Comparison of ENCODE assay signal across 35 cellular contexts in the genomic region with DNA sequence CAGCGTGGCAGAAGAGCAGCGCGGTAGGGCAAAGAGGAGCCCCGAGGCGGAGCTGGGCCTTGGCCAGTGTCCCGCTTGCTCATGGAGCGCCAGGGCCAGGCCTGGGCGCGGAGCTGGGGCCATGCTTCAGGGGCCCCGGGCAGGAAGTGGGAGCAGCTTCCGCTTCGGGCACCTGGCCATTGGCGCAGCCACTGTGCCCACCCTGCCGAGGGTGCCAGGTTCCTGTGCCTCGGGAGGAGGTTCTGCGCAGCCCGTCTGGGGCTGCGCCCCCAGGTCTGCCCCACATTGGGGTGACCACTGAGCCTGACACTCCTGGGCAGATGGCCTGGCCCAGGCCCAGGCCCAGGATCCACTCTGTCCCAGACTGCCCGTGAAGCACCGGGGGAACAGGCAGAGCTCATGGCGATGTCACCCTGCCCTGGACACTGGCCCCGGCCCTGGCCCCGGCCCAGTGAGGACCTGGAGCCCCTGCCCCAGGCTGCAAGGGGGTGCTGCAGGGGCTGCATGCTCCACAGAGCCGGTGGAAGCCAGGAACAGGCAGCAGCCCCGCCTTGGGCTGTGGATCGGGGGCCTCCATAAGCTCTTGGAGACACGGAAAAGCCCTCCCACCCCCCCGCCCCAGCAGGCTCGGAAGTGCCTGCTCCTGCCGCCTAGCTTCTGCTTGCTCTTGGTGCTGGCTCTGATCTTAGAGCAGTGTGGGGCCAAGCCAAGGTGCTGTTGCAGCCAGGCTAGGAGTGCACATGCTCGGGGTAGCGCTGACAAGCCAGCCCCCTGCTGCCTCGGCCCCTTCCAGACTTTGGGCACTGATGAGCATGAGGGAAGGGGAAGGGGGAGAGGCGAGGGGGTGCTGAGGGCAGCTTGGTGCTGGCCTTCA. TPM values are rescaled to one million over a fixed set of nuclear protein-coding genes. Genes with fewer than 3 reads are reported as not detected.
DNase-seq lines count a peak whose midpoint lies in the region; ATAC-seq, FAIRE-seq and TF ChIP-seq lines count a peak whose summit lies in the region.
"Had no signal": no experiment of that assay in that cellular context is flagged by ENCODE, and none has a peak within 500 bp of the region (broad histone marks: within the 10 kb centered on the region; RNA-seq: fewer than 3 reads in every experiment).

No MANE protein-coding gene starts in this region.

- no peak for TF ChIP-seq RAD21 in HepG2 (CRISPR knock-in tag; IDR thresholded peaks at IDR 0.05)

- no peaks in the 10 kb centered on the region for H3K36me3 ChIP-seq in HepG2 (replicated peaks in 1 of 2; ENCODE audit: control insufficient read depth in 1 of 2, insufficient read depth in 2 of 2, low read length in 2 of 2)
- H3K36me3 ChIP-seq: adrenal gland; BLaER1 treated with 17β-estradiol and CSF1 and Interleukin-3, amounts not matched to agents 10 nM and 100 nM; heart right ventricle; ovary had no signal

- H3K4me1 Mint-ChIP-seq in activated CD4-positive, alpha-beta memory T cell treated with anti-CD3 and anti-CD28 coated beads for 36 hours (ENCODE audit: low read depth), result peaks cover 32% of the 10 kb centered on the region
- peaks cover 38% of the 10 kb centered on the region for H3K4me1 Mint-ChIP-seq in activated CD4-positive, alpha-beta memory T cell treated with anti-CD3 and anti-CD28 coated beads, Interleukin-2, amount 10 ng/mL, durations not matched to agents 7 days and 5 days
- H3K4me1 Mint-ChIP-seq in CD4-positive, alpha-beta T cell (ENCODE audit: low read depth), result peaks cover 62% of the 10 kb centered on the region
- H3K4me1 Mint-ChIP-seq in activated CD8-positive, alpha-beta T cell treated with anti-CD3 and anti-CD28 coated beads for 36 hours (ENCODE audit: low read depth), result peaks cover 45% of the 10 kb centered on the region

- no peaks in the 10 kb centered on the region for H3K27me3 Mint-ChIP-seq in activated CD4-positive, alpha-beta memory T cell treated with anti-CD3 and anti-CD28 coated beads for 36 hours
- H3K27me3 Mint-ChIP-seq in activated CD4-positive, alpha-beta memory T cell treated with anti-CD3 and anti-CD28 coated beads, Interleukin-2, amount 10 ng/mL, durations not matched to agents 7 days and 5 days, result no peaks in the 10 kb centered on the region
- no peaks in the 10 kb centered on the region for H3K27me3 Mint-ChIP-seq in CD4-positive, alpha-beta T cell
- no peaks in the 10 kb centered on the region for H3K27me3 Mint-ChIP-seq in activated CD8-positive, alpha-beta T cell treated with anti-CD3 and anti-CD28 coated beads for 36 hours
- H3K27me3 Mint-ChIP-seq: central memory CD8-positive, alpha-beta T cell had no signal

- no peaks in the 10 kb centered on the region for H3K9me3 ChIP-seq in CD4-positive, alpha-beta T cell (ENCODE audit: control insufficient read depth, low read length)
- no peaks in the 10 kb centered on the region for H3K9me3 ChIP-seq in HepG2 (ENCODE audit: low read length)
- H3K9me3 ChIP-seq: adrenal gland, heart right ventricle, mucosa of descending colon, ovary, testis had no signal

- no peak for TF ChIP-seq CTCF in CD4-positive, alpha-beta T cell (IDR thresholded peaks at IDR 0.05)
- no peak for TF ChIP-seq CTCF in activated CD8-positive, alpha-beta T cell treated with anti-CD3 and anti-CD28 coated beads for 36 hours (IDR thresholded peaks at IDR 0.05)
- TF ChIP-seq CTCF in HepG2 (CRISPR knock-in tag; IDR thresholded peaks at IDR 0.05), result peak; percentile 37

- no peaks in the 10 kb centered on the region for H3K9me3 Mint-ChIP-seq in activated CD4-positive, alpha-beta memory T cell treated with anti-CD3 and anti-CD28 coated beads for 36 hours
- no peaks in the 10 kb centered on the region for H3K9me3 Mint-ChIP-seq in activated CD4-positive, alpha-beta memory T cell treated with anti-CD3 and anti-CD28 coated beads, Interleukin-2, amount 10 ng/mL, durations not matched to agents 7 days and 5 days
- no peaks in the 10 kb centered on the region for H3K9me3 Mint-ChIP-seq in CD4-positive, alpha-beta T cell
- H3K9me3 Mint-ChIP-seq in activated CD8-positive, alpha-beta T cell treated with anti-CD3 and anti-CD28 coated beads for 36 hours, result no peaks in the 10 kb centered on the region
- H3K9me3 Mint-ChIP-seq: central memory CD8-positive, alpha-beta T cell; nephron progenitor cell had no signal

- POLR2A ChIA-PET in activated CD4-positive, alpha-beta memory T cell treated with anti-CD3 and anti-CD28 coated beads for 36 hours (lab: Charles Lee), result interaction anchor here (0.6 kb wide), 2 partner anchors 39 to 204 kb away, joined by 3 read pairs; no protein-coding TSS in a partner anchor
- POLR2A ChIA-PET in activated CD4-positive, alpha-beta memory T cell treated with anti-CD3 and anti-CD28 coated beads, Interleukin-2, amount 10 ng/mL, durations not matched to agents 7 days and 5 days (lab: Charles Lee), result interaction anchor here (1.0 to 21.2 kb wide), 5 partner anchors 31 to 177 kb away, joined by 3 to 1244 read pairs (median 4); a partner anchor contains a TSS
- POLR2A ChIA-PET in CD4-positive, alpha-beta T cell (lab: Charles Lee), result interaction anchor here (0.9 to 10.1 kb wide), 6 partner anchors 14 to 93 kb away, joined by 5 to 152 read pairs (median 64); a partner anchor contains a TSS
- POLR2A ChIA-PET in activated CD8-positive, alpha-beta T cell treated with anti-CD3 and anti-CD28 coated beads for 36 hours (lab: Charles Lee), result interaction anchor here (0.7 to 21.1 kb wide), 5 partner anchors 10 to 87 kb away, joined by 3 to 700 read pairs (median 5); a partner anchor contains a TSS
- POLR2A ChIA-PET in HepG2 (lab: Yijun Ruan, JAX), result interaction anchor here (1.2 to 1.4 kb wide), 4 partner anchors 44 to 105 kb away, joined by 3 to 6 read pairs (median 4); a partner anchor contains a TSS

- CTCF ChIA-PET in activated CD4-positive, alpha-beta memory T cell treated with anti-CD3 and anti-CD28 coated beads for 36 hours (lab: Charles Lee), result interaction anchor here (0.6 to 9.3 kb wide), 3 partner anchors 103 to 1311 kb away, joined by 3 to 114 read pairs (median 4); no protein-coding TSS in a partner anchor
- CTCF ChIA-PET in activated CD4-positive, alpha-beta memory T cell treated with anti-CD3 and anti-CD28 coated beads, Interleukin-2, amount 10 ng/mL, durations not matched to agents 7 days and 5 days (lab: Charles Lee), result interaction anchor here (1.2 to 5.8 kb wide), 3 partner anchors 33 to 163 kb away, joined by 3 to 47 read pairs (median 5); a partner anchor contains a TSS
- CTCF ChIA-PET in CD4-positive, alpha-beta T cell (lab: Charles Lee), result interaction anchor here (1.4 to 2.3 kb wide), 3 partner anchors 56 to 102 kb away, joined by 6 to 10 read pairs (median 9); no protein-coding TSS in a partner anchor
- CTCF ChIA-PET in activated CD8-positive, alpha-beta T cell treated with anti-CD3 and anti-CD28 coated beads for 36 hours (lab: Charles Lee), result interaction anchor here (0.7 to 9.0 kb wide), 8 partner anchors 8 to 102 kb away, joined by 3 to 95 read pairs (median 8); a partner anchor contains a TSS
- CTCF ChIA-PET in HepG2 (lab: Yijun Ruan, JAX; ENCODE audit: low intra/inter-chr PET ratio, low total read pairs), result no interaction called here

- no TSS peak for BruUV-seq in HepG2 (replicated peaks; lab: Mats Ljungman, UMichigan)

- ATAC-seq in CD4-positive, alpha-beta T cell (ENCODE audit: poor library complexity), result no peak
- no peak for ATAC-seq in activated CD8-positive, alpha-beta T cell treated with anti-CD3 and anti-CD28 coated beads for 36 hours
- peak; percentile 76 for ATAC-seq in HepG2
- no peak for ATAC-seq in GM18505 (IDR thresholded peaks at IDR 0.05; ENCODE audit: unreplicated experiment)
- ATAC-seq in HG03139 (IDR thresholded peaks at IDR 0.05; ENCODE audit: unreplicated experiment), result no peak
- ATAC-seq: mucosa of descending colon had no signal

- H3K27ac ChIP-seq in CD4-positive, alpha-beta T cell (ENCODE audit: low read depth, low read length), result peak overlapping the region; percentile 44
- H3K27ac ChIP-seq in HepG2 (ENCODE audit: extremely low read length, insufficient read depth, low read length), result no peak overlapping the region
- H3K27ac ChIP-seq: 22Rv1; adrenal gland; BLaER1 treated with 17β-estradiol and CSF1 and Interleukin-3, amounts not matched to agents 10 nM and 100 nM; heart right ventricle; ovary; testis had no signal

- peaks cover 46% of the 10 kb centered on the region for H3K4me1 ChIP-seq in HepG2 (ENCODE audit: insufficient read depth, low read length)
- H3K4me1 ChIP-seq: adrenal gland had no signal

- DNase-seq in activated CD4-positive, alpha-beta memory T cell treated with anti-CD3 and anti-CD28 coated beads for 36 hours, result no peak
- DNase-seq in activated CD4-positive, alpha-beta memory T cell treated with anti-CD3 and anti-CD28 coated beads, Interleukin-2, amount 10 ng/mL, durations not matched to agents 7 days and 5 days, result no peak
- DNase-seq in CD4-positive, alpha-beta T cell, result no peak
- no peak for DNase-seq in activated CD8-positive, alpha-beta T cell treated with anti-CD3 and anti-CD28 coated beads for 36 hours
- DNase-seq in HepG2 (ENCODE audit: low spot score) (no peak), superior temporal gyrus (ENCODE audit: extremely low spot score) (no peak)
- DNase-seq: activated CD4-positive, alpha-beta T cell treated with anti-CD3 and anti-CD28 coated beads, Interleukin-2, amount 50 U/mL, for 48 hours; activated effector memory CD4-positive, alpha-beta T cell treated with Interleukin-2 at 50 U/mL for 16 hours; adrenal gland; dermis blood vessel endothelial cell; heart right ventricle; KBM-7; kidney glomerular epithelial cell; mucosa of descending colon; NCI-H1092 treated with DMSO at 0.1 percent for 48 hours; NCI-H1694 treated with DMSO at 0.1 percent for 48 hours; NCI-H2171 treated with DMSO at 0.1 percent for 48 hours; NCI-H524 treated with DMSO at 0.1 percent for 48 hours; nephron progenitor cell; ovary; small intestine; stimulated activated naive CD4-positive, alpha-beta T cell; T-helper 1 cell; testis had no signal

- H3K27ac Mint-ChIP-seq in activated CD4-positive, alpha-beta memory T cell treated with anti-CD3 and anti-CD28 coated beads for 36 hours, result peak overlapping the region; percentile 21
- H3K27ac Mint-ChIP-seq in activated CD4-positive, alpha-beta memory T cell treated with anti-CD3 and anti-CD28 coated beads, Interleukin-2, amount 10 ng/mL, durations not matched to agents 7 days and 5 days, result no peak overlapping the region
- H3K27ac Mint-ChIP-seq in CD4-positive, alpha-beta T cell, result peak overlapping the region; percentile 92
- peak overlapping the region; percentile 90 for H3K27ac Mint-ChIP-seq in activated CD8-positive, alpha-beta T cell treated with anti-CD3 and anti-CD28 coated beads for 36 hours
- H3K27ac Mint-ChIP-seq: nephron progenitor cell had no signal

- no peak overlapping the region for H3K4me3 Mint-ChIP-seq in activated CD4-positive, alpha-beta memory T cell treated with anti-CD3 and anti-CD28 coated beads for 36 hours
- H3K4me3 Mint-ChIP-seq in activated CD4-positive, alpha-beta memory T cell treated with anti-CD3 and anti-CD28 coated beads, Interleukin-2, amount 10 ng/mL, durations not matched to agents 7 days and 5 days, result no peak overlapping the region
- no peak overlapping the region for H3K4me3 Mint-ChIP-seq in CD4-positive, alpha-beta T cell
- no peak overlapping the region for H3K4me3 Mint-ChIP-seq in activated CD8-positive, alpha-beta T cell treated with anti-CD3 and anti-CD28 coated beads for 36 hours
- H3K4me3 Mint-ChIP-seq: central memory CD8-positive, alpha-beta T cell; nephron progenitor cell had no signal

- H3K79me2 ChIP-seq in HepG2 (ENCODE audit: insufficient read depth, low read length), result no peaks in the 10 kb centered on the region

- intact Hi-C loops in activated CD4-positive, alpha-beta memory T cell treated with anti-CD3 and anti-CD28 coated beads for 36 hours (cut with micrococcal nuclease), result no loop called here
- intact Hi-C loops in CD4-positive, alpha-beta T cell (cut with DNase I, micrococcal nuclease), result no loop called here
- intact Hi-C loops in activated CD8-positive, alpha-beta T cell treated with anti-CD3 and anti-CD28 coated beads for 36 hours (cut with micrococcal nuclease), result no loop called here
- intact Hi-C loops in HepG2 (cut with micrococcal nuclease; ENCODE audit: unreplicated experiment), result no loop called here

- no peaks in the 10 kb centered on the region for H3K27me3 ChIP-seq in CD4-positive, alpha-beta T cell (ENCODE audit: control insufficient read depth, insufficient read depth, low read length)
- H3K27me3 ChIP-seq in HepG2 (ENCODE audit: control insufficient read depth in 1 of 2, insufficient read depth in 2 of 2, low read length in 2 of 2), result peaks cover 0 to 1% of the 10 kb centered on the region in 2 experiments; a peak in 1 of 5 replicates
- H3K27me3 ChIP-seq: adrenal gland; BLaER1 treated with 17β-estradiol and CSF1 and Interleukin-3, amounts not matched to agents 10 nM and 100 nM; heart right ventricle; ovary; testis had no signal

- H3K4me2 ChIP-seq in HepG2 (ENCODE audit: low read depth, low read length), result peak overlapping the region; percentile 51

- no peak overlapping the region; the same call in 1 of the 2 replicates for H3K9ac ChIP-seq in HepG2 (ENCODE audit: insufficient read depth, low read depth, low read length)
- H3K9ac ChIP-seq: BLaER1 treated with 17β-estradiol and CSF1 and Interleukin-3, amounts not matched to agents 10 nM and 100 nM had no signal

- FAIRE-seq in HepG2 (lab: Jason Lieb, UNC), result no peak
- FAIRE-seq: endometrium, frontal cortex, G401.6, small intestine had no signal

- peaks cover 2% of the 10 kb centered on the region for H3K36me3 Mint-ChIP-seq in activated CD4-positive, alpha-beta memory T cell treated with anti-CD3 and anti-CD28 coated beads for 36 hours
- peaks cover 17% of the 10 kb centered on the region for H3K36me3 Mint-ChIP-seq in activated CD4-positive, alpha-beta memory T cell treated with anti-CD3 and anti-CD28 coated beads, Interleukin-2, amount 10 ng/mL, durations not matched to agents 7 days and 5 days (ENCODE audit: low read depth)
- H3K36me3 Mint-ChIP-seq in CD4-positive, alpha-beta T cell (ENCODE audit: low read depth), result peaks cover 7% of the 10 kb centered on the region
- H3K36me3 Mint-ChIP-seq in activated CD8-positive, alpha-beta T cell treated with anti-CD3 and anti-CD28 coated beads for 36 hours (ENCODE audit: low read depth), result peaks cover 15% of the 10 kb centered on the region

- TF ChIP-seq POLR2A in HepG2 (IDR thresholded peaks at IDR 0.05; ENCODE audit: insufficient read depth in 1 of 2, low read depth in 2 of 2, low read length in 2 of 2) (no peak), GM18505 (IDR thresholded peaks at IDR 0.05; ENCODE audit: borderline replicate concordance, extremely low read depth, insufficient read depth, insufficient read length) (no peak)

- WGBS in HepG2 (ENCODE audit: low lambda C conversion rate), result 70% methylated on average over 18 of the region's 34 CpGs

- no peak overlapping the region for H2AFZ ChIP-seq in HepG2 (ENCODE audit: low read length)

- H3K4me3 ChIP-seq in HepG2 (replicated peaks in 1 of 3; ENCODE audit: insufficient read depth in 1 of 3, low read depth in 2 of 3, low read length in 3 of 3), result peak overlapping the region in 2 of 3 experiments; percentile 26 to 54; a peak in 3 of 6 replicates
- H3K4me3 ChIP-seq: adrenal gland; BLaER1 treated with 17β-estradiol and CSF1 and Interleukin-3, amounts not matched to agents 10 nM and 100 nM; heart right ventricle; mucosa of descending colon; ovary; testis had no signal

- TF ChIP-seq EP300 in HepG2 (IDR thresholded peaks at IDR 0.05; ENCODE audit: low read depth in 2 of 2, low read length in 2 of 2), result no peak
- no peak for TF ChIP-seq EP300 in HepG2 (CRISPR knock-in tag; IDR thresholded peaks at IDR 0.05; ENCODE audit: borderline replicate concordance)

- in situ Hi-C loops in HepG2 (cut with HindIII; ENCODE audit: extremely low pct_ligation_motif_present, low pct_unique_long_range_greater_than_20kb), result no loop called here

- H4K20me1 ChIP-seq in HepG2 (ENCODE audit: insufficient read depth, low read length), result no peaks in the 10 kb centered on the region
- H4K20me1 ChIP-seq: BLaER1 treated with 17β-estradiol and CSF1 and Interleukin-3, amounts not matched to agents 10 nM and 100 nM had no signal

RNA-seq across cellular contexts. Expression of a gene that starts 35.9 kb away (rescaled TPM):
- total RNA-seq in activated CD4-positive, alpha-beta memory T cell treated with anti-CD3 and anti-CD28 coated beads for 36 hours, result under 1 TPM; 0.22 to 0.29 TPM
- under 1 TPM; 0.13 to 0.15 TPM for total RNA-seq in activated CD4-positive, alpha-beta memory T cell treated with anti-CD3 and anti-CD28 coated beads, Interleukin-2, amount 10 ng/mL, durations not matched to agents 7 days and 5 days
- total RNA-seq in CD4-positive, alpha-beta T cell, result under 1 TPM; 0.63 to 0.89 TPM
- total RNA-seq in activated CD8-positive, alpha-beta T cell treated with anti-CD3 and anti-CD28 coated beads for 36 hours, result 10 to 100 TPM; 11.1 to 11.6 TPM
- 1.4 and 1.6 TPM in 2 replicates for total RNA-seq in HepG2 (2016; rRNA removed; fragmentation: Illumina TruSeq; extraction: Trizol)
- total RNA-seq in HepG2 (2016; cell fraction: cytosol; rRNA removed; fragmentation: Illumina TruSeq; extraction: Trizol; ENCODE audit: low read depth), result 0.09 and 0.30 TPM in 2 replicates
- 1.4 and 1.9 TPM in 2 replicates for total RNA-seq in HepG2 (2016; cell fraction: insoluble cytoplasmic fraction; rRNA removed; fragmentation: Illumina TruSeq; extraction: Trizol)
- total RNA-seq in HepG2 (2016; cell fraction: membrane; rRNA removed; fragmentation: Illumina TruSeq; extraction: Trizol), result 0.77 and 0.93 TPM in 2 replicates
- total RNA-seq in HepG2 (2016; cell fraction: nucleus; rRNA removed; fragmentation: Illumina TruSeq; extraction: Trizol), result 0.94 and 1.3 TPM in 2 replicates
- polyA plus RNA-seq in HepG2 (2011; rRNA removed), result 0.98 and 1.2 TPM in 2 replicates
- 0.82 and 1.5 TPM in 2 replicates for polyA plus RNA-seq in HepG2 (2011; cell fraction: cytosol; rRNA removed)
- 2.8 and 3.7 TPM in 2 replicates for polyA plus RNA-seq in HepG2 (2011; cell fraction: nucleus; rRNA removed)
- polyA plus RNA-seq in HepG2 (2012), result 0.66 and 0.96 TPM in 2 replicates
- 0.31 and 0.45 TPM in 2 replicates for polyA plus RNA-seq in HepG2 (2016; cell fraction: cytosol; fragmentation: Illumina TruSeq; extraction: Trizol; ENCODE audit: low read depth)
- 1.3 and 1.4 TPM in 2 replicates for polyA plus RNA-seq in HepG2 (2016; cell fraction: insoluble cytoplasmic fraction; fragmentation: Illumina TruSeq; extraction: Trizol; ENCODE audit: low read depth)
- polyA plus RNA-seq in HepG2 (2016; cell fraction: membrane; fragmentation: Illumina TruSeq; extraction: Trizol; ENCODE audit: low read depth), result 0.61 and 0.62 TPM in 2 replicates
- polyA plus RNA-seq in HepG2 (2016; cell fraction: nucleus; fragmentation: Illumina TruSeq; extraction: Trizol; ENCODE audit: insufficient read depth, low read depth), result 2.0 and 2.1 TPM in 2 replicates
- 0.05 and 1.5 TPM in 2 replicates for polyA minus RNA-seq in HepG2 (2011; rRNA and poly(A)+ RNA removed; ENCODE audit: low replicate concordance)
- polyA minus RNA-seq in HepG2 (2011; cell fraction: cytosol; rRNA and poly(A)+ RNA removed), result 0.35 and 0.40 TPM in 2 replicates
- 0.37 and 0.52 TPM in 2 replicates for polyA minus RNA-seq in HepG2 (2011; cell fraction: nucleus; rRNA and poly(A)+ RNA removed)
- total RNA-seq: dermis blood vessel endothelial cell, heart right ventricle, HT1080, lung microvascular endothelial cell, MCF 10A had no signal
